In the genomic region with DNA sequence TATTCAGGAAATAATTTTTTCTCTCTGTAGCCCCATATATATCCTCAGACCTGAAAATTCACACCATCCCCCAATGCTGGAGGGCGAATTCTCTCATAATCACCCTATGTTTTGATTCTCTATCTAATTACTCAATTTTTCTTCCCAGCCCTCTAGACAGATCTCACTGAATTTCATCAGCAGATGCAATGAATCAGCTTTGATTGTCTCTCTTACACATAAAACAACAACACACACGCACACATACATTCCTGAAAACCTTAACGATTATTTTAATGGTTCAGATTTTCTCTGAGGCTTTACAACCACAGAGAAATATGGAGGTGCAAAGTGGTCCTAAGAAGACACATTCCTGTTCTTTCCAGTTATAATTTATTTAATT, we compare ENCODE assay signal across 15 cellular contexts.
"Had no signal": no experiment of that assay in that cellular context is flagged by ENCODE, and none has a peak within 500 bp of the region (broad histone marks: within the 10 kb centered on the region; RNA-seq: fewer than 3 reads in every experiment).

No MANE protein-coding gene starts in this region.

- H3K4me3 Mint-ChIP-seq: activated naive CD8-positive, alpha-beta T cell treated with anti-CD3 and anti-CD28 coated beads, Interleukin-2, amount 10 ng/mL, durations not matched to agents 7 days and 5 days; activated T-helper 1 cell treated with anti-CD3 and anti-CD28 coated beads, Interleukin-12 subunit alpha, Interleukin-12 subunit beta, Interleukin-2, Interleukin-4 antibody, amounts not matched to agents 30 ng/mL and 10 ng/mL and 1 ng/mL, durations not matched to agents 14 hours and 24 hours and 36 hours; dendritic cell treated with granulocyte-macrophage colony-stimulating factor and Interleukin-4, amounts not matched to agents 40 ng/mL and 50 ng/mL, for 4 days; mesothelial cell of epicardium; neural crest cell had no signal

- H3K27me3 ChIP-seq: brain microvascular endothelial cell, thyroid gland had no signal

- H3K27ac ChIP-seq: brain microvascular endothelial cell had no signal

- ATAC-seq: activated CD4-positive, CD25-positive, alpha-beta regulatory T cell treated with anti-CD3 and anti-CD28 coated beads, Interleukin-2, amount 50 U/mL, for 24 hours had no signal

- H3K27ac Mint-ChIP-seq: activated naive CD8-positive, alpha-beta T cell treated with anti-CD3 and anti-CD28 coated beads, Interleukin-2, amount 10 ng/mL, durations not matched to agents 7 days and 5 days; activated T-helper 1 cell treated with anti-CD3 and anti-CD28 coated beads, Interleukin-12 subunit alpha, Interleukin-12 subunit beta, Interleukin-2, Interleukin-4 antibody, amounts not matched to agents 30 ng/mL and 10 ng/mL and 1 ng/mL, durations not matched to agents 14 hours and 24 hours and 36 hours; dendritic cell treated with granulocyte-macrophage colony-stimulating factor and Interleukin-4, amounts not matched to agents 40 ng/mL and 50 ng/mL, for 4 days had no signal

- H3K36me3 ChIP-seq: brain microvascular endothelial cell, thyroid gland had no signal

- H3K9me3 ChIP-seq: thyroid gland had no signal

- H3K27me3 Mint-ChIP-seq: dendritic cell treated with granulocyte-macrophage colony-stimulating factor and Interleukin-4, amounts not matched to agents 40 ng/mL and 50 ng/mL, for 4 days had no signal

- H3K4me1 Mint-ChIP-seq: activated naive CD8-positive, alpha-beta T cell treated with anti-CD3 and anti-CD28 coated beads, Interleukin-2, amount 10 ng/mL, durations not matched to agents 7 days and 5 days had no signal

- DNase-seq: activated CD4-positive, alpha-beta T cell treated with anti-CD3 and anti-CD28 coated beads, Interleukin-2, amount 50 U/mL, for 1 hour; activated CD8-positive, alpha-beta memory T cell treated with anti-CD3 and anti-CD28 coated beads for 24 hours; activated naive CD8-positive, alpha-beta T cell treated with anti-CD3 and anti-CD28 coated beads, Interleukin-2, amount 10 ng/mL, durations not matched to agents 7 days and 5 days; anterior cingulate cortex; brain microvascular endothelial cell; cerebellar nuclear complex; effector memory CD4-positive, alpha-beta T cell; kidney glomerular epithelial cell; stimulated activated CD4-positive, alpha-beta T cell treated with anti-CD3 and anti-CD28 coated beads, Interleukin-2, amount 100 ng/mL, for 24 hours; thyroid gland had no signal

- H3K9me3 Mint-ChIP-seq: activated T-helper 1 cell treated with anti-CD3 and anti-CD28 coated beads, Interleukin-12 subunit alpha, Interleukin-12 subunit beta, Interleukin-2, Interleukin-4 antibody, amounts not matched to agents 30 ng/mL and 10 ng/mL and 1 ng/mL, durations not matched to agents 14 hours and 24 hours and 36 hours; dendritic cell treated with granulocyte-macrophage colony-stimulating factor and Interleukin-4, amounts not matched to agents 40 ng/mL and 50 ng/mL, for 4 days; mesothelial cell of epicardium had no signal

- H3K36me3 Mint-ChIP-seq: activated naive CD8-positive, alpha-beta T cell treated with anti-CD3 and anti-CD28 coated beads, Interleukin-2, amount 10 ng/mL, durations not matched to agents 7 days and 5 days had no signal

- H3K4me3 ChIP-seq: thyroid gland had no signal
